ENCODE assay signal across 14 cellular contexts in genomic region chr15:36591534-36592411, GRCh38. TPM values are rescaled to one million over a fixed set of nuclear protein-coding genes. Genes with fewer than 3 reads are reported as not detected.
DNase-seq lines count a peak whose midpoint lies in the region; ATAC-seq and TF ChIP-seq lines count a peak whose summit lies in the region.
"Had no signal": no experiment of that assay in that cellular context is flagged by ENCODE, and none has a peak within 500 bp of the region (broad histone marks: within the 10 kb centered on the region; RNA-seq: fewer than 3 reads in every experiment).

No MANE protein-coding gene starts in this region.

- H3K36me3 ChIP-seq in HCT116 (ENCODE audit: control insufficient read depth in 1 of 2, insufficient read depth in 2 of 2, low read length in 2 of 2) (no peaks in the 10 kb centered on the region), testis (ENCODE audit: low read depth, missing control alignments) (no peaks in the 10 kb centered on the region)

- TF ChIP-seq POLR2A in HCT116 (IDR thresholded peaks at IDR 0.05; ENCODE audit: borderline replicate concordance, extremely low read depth, insufficient read depth, insufficient read length) (no peak), testis (IDR thresholded peaks at IDR 0.05) (no peak)

- H2AFZ ChIP-seq in HCT116 (ENCODE audit: low read depth, low read length, poor library complexity, severe bottlenecking) = no peak overlapping the region

- H3K9ac ChIP-seq in HCT116 (ENCODE audit: low read length) = no peak overlapping the region

- no peaks in the 10 kb centered on the region for H4K20me1 ChIP-seq in HCT116 (ENCODE audit: insufficient read depth)

- no peaks in the 10 kb centered on the region for H3K9me2 ChIP-seq in HCT116 (ENCODE audit: insufficient read depth)

- H3K27ac ChIP-seq in AG04450 (ENCODE audit: low read depth, low read length) (no peak overlapping the region), HCT116 (ENCODE audit: low read depth, low read length) (peak overlapping the region; percentile 46; the same call in 1 of the 2 replicates), foreskin keratinocyte (peak overlapping the region; percentile 38), testis (no peak overlapping the region)

- TF ChIP-seq RAD21 in HCT116 (IDR thresholded peaks at IDR 0.05; ENCODE audit: low read depth) = no peak

- POLR2A ChIA-PET in AG04450 (lab: Yijun Ruan, JAX) = interaction anchor here (1.5 kb wide), 1 partner anchor 12 kb away, joined by 4 read pairs; the partner anchor contains the start of gene CDIN1
- POLR2A ChIA-PET in HCT116 (lab: Charles Lee) = no interaction called here
- POLR2A ChIA-PET in WTC11 (lab: Charles Lee) = interaction anchor here (0.6 kb wide), 1 partner anchor 733 kb away, joined by 3 read pairs; no protein-coding TSS in a partner anchor

- H3K27me3 ChIP-seq in AG04450 (ENCODE audit: control insufficient read depth, insufficient read depth, low read length) (no peaks in the 10 kb centered on the region), HCT116 (ENCODE audit: insufficient read depth, low read length) (no peaks in the 10 kb centered on the region), foreskin keratinocyte (no peaks in the 10 kb centered on the region), testis (no peaks in the 10 kb centered on the region)

- CTCF ChIA-PET in AG04450 (lab: Charles Lee) = interaction anchor here (0.8 kb wide), 1 partner anchor 192 kb away, joined by 3 read pairs; no protein-coding TSS in a partner anchor
- CTCF ChIA-PET in HCT116 (lab: Charles Lee) = no interaction called here
- CTCF ChIA-PET in WTC11 (lab: Charles Lee) = no interaction called here

- H3K4me1 Mint-ChIP-seq in WTC11 (peaks cover 6% of the 10 kb centered on the region), type B pancreatic cell (ENCODE audit: unreplicated experiment) (peaks cover 12% of the 10 kb centered on the region)
- H3K4me1 Mint-ChIP-seq: CD14-positive monocyte had no signal

- H3K4me1 ChIP-seq in HCT116 (ENCODE audit: control insufficient read depth in 1 of 2, insufficient read depth in 2 of 2, low read length in 2 of 2) = peaks cover 17 to 25% of the 10 kb centered on the region in 2 experiments; a peak in 3 of 4 replicates
- H3K4me1 ChIP-seq in foreskin keratinocyte = peaks cover 27% of the 10 kb centered on the region
- no peaks in the 10 kb centered on the region for H3K4me1 ChIP-seq in testis

- ATAC-seq in HCT116 = peak; percentile 69
- ATAC-seq in WTC11 = no peak
- peak; percentile 60 for ATAC-seq in foreskin keratinocyte
- no peak for ATAC-seq in HG02970 (IDR thresholded peaks at IDR 0.05; ENCODE audit: low FRiP score, unreplicated experiment)

- intact Hi-C loops in HCT116 (cut with micrococcal nuclease) (no loop called here), testis (cut with DNase I; ENCODE audit: low total_unique reads) (no loop called here)

- H3K36me3 Mint-ChIP-seq in WTC11 = no peaks in the 10 kb centered on the region
- peaks cover 4% of the 10 kb centered on the region for H3K36me3 Mint-ChIP-seq in type B pancreatic cell
- H3K36me3 Mint-ChIP-seq: CD14-positive monocyte had no signal

- H3K4me2 ChIP-seq in HCT116 (ENCODE audit: low read length) = peak overlapping the region; percentile 50

- WGBS in testis, 2 donors = 78 to 81% methylated on average over 4 of the region's 4 CpGs

- no peak for DNase-seq in AG04450 (ENCODE audit: low read depth, low spot score)
- no peak for DNase-seq in HCT116 (ENCODE audit: low read depth, low spot score)
- no peak for DNase-seq in WTC11 (ENCODE audit: low spot score)
- DNase-seq in foreskin keratinocyte = peak in 1 of 2 donors; percentile 83
- no peak for DNase-seq in occipital lobe (lab: John Stamatoyannopoulos, UW)
- DNase-seq in testis = no peak
- no peak for DNase-seq in type B pancreatic cell (ENCODE audit: extremely low spot score, unreplicated experiment)
- DNase-seq: activated CD4-positive, alpha-beta T cell treated with anti-CD3 and anti-CD28 coated beads for 48 hours; NCI-H187; NK-92 treated with Interleukin-12 subunit alpha and Interleukin-12 subunit beta, amount 100 ng/mL, for 24 hours; stimulated activated CD4-positive, alpha-beta T cell treated with anti-CD3 and anti-CD28 coated beads, Interleukin-1b, Interleukin-23, amount 100 ng/mL, for 48 hours had no signal

- no TSS peak for BruUV-seq in HCT116 (replicated peaks; lab: Mats Ljungman, UMichigan)

- peaks cover 5% of the 10 kb centered on the region; the same call in 1 of the 2 replicates for H3K9me3 ChIP-seq in AG04450 (ENCODE audit: control insufficient read depth, insufficient read depth, low read length)
- H3K9me3 ChIP-seq in HCT116 (ENCODE audit: control insufficient read depth in 1 of 2, insufficient read depth in 1 of 2, low read depth in 1 of 2, low read length in 2 of 2) = no peaks in the 10 kb centered on the region
- H3K9me3 ChIP-seq in testis = no peaks in the 10 kb centered on the region

- no peak overlapping the region for H3K4me3 Mint-ChIP-seq in WTC11
- H3K4me3 Mint-ChIP-seq in type B pancreatic cell = no peak overlapping the region
- H3K4me3 Mint-ChIP-seq: CD14-positive monocyte had no signal

- H3K9me3 Mint-ChIP-seq in WTC11 = no peaks in the 10 kb centered on the region
- H3K9me3 Mint-ChIP-seq in type B pancreatic cell = peaks cover 5% of the 10 kb centered on the region
- H3K9me3 Mint-ChIP-seq: activated T-helper 2 cell treated with anti-CD3 and anti-CD28 coated beads, Interferon-gamma antibody, Interleukin-2, Interleukin-4, amounts not matched to agents 10 μg/mL and 5 μg/mL and 100 μg/mL, durations not matched to agents 14 hours and 24 hours and 36 hours had no signal

- H3K4me3 ChIP-seq in AG04450 (ENCODE audit: low read depth, low read length) = no peak overlapping the region
- 0 out of 4 replicates have a peak overlapping the region, but pooled peaks of 1 of the 2 experiments have one; percentile 1 for H3K4me3 ChIP-seq in HCT116 (replicated peaks in 1 of 2; ENCODE audit: low read depth in 1 of 2, low read length in 2 of 2)
- no peak overlapping the region for H3K4me3 ChIP-seq in testis

- H3K27me3 Mint-ChIP-seq in WTC11 (ENCODE audit: low read depth) (no peaks in the 10 kb centered on the region), type B pancreatic cell (no peaks in the 10 kb centered on the region)

- peaks cover 68% of the 10 kb centered on the region for H3K79me2 ChIP-seq in HCT116 (ENCODE audit: insufficient read depth, low read length)

- H3K27ac Mint-ChIP-seq in WTC11 (peak overlapping the region; percentile 79; the same call in 1 of the 2 replicates), type B pancreatic cell (no peak overlapping the region)
- H3K27ac Mint-ChIP-seq: activated T-helper 2 cell treated with anti-CD3 and anti-CD28 coated beads, Interferon-gamma antibody, Interleukin-2, Interleukin-4, amounts not matched to agents 10 μg/mL and 5 μg/mL and 100 μg/mL, durations not matched to agents 14 hours and 24 hours and 36 hours; CD14-positive monocyte had no signal

- TF ChIP-seq CTCF in AG04450 (IDR thresholded peaks at IDR 0.05; ENCODE audit: low read depth, low read length) (peak; percentile 18), HCT116 (IDR thresholded peaks at IDR 0.05 in 2 of 3, conservative IDR thresholded peaks at IDR 0.05 in 1 of 3; ENCODE audit: borderline replicate concordance in 1 of 3, insufficient read depth in 1 of 3, low read depth in 2 of 3, low read length in 2 of 3) (0 out of 6 replicates have a peak, but pooled peaks of 2 of the 3 experiments have one; percentile 12 to 15), WTC11 (IDR thresholded peaks at IDR 0.05) (no peak), foreskin keratinocyte (conservative IDR thresholded peaks at IDR 0.05) (peak; percentile 39), testis (IDR thresholded peaks at IDR 0.05) (no peak), type B pancreatic cell (conservative IDR thresholded peaks at IDR 0.05) (no peak)

- RAD21 ChIA-PET in HCT116 (lab: Charles Lee; ENCODE audit: low non-redundant PET in 1 of 2, low total read pairs in 2 of 2, uncharacterized antibody in 2 of 2, unreplicated experiment in 2 of 2) = no interaction called here

TF ChIP-seq in HCT116, 20 proteins besides CTCF, POLR2A, EP300 and RAD21 (continues in another document):
- TF ChIP-seq SRF (IDR thresholded peaks at IDR 0.05; ENCODE audit: low read depth) = no peak
- no peak for TF ChIP-seq FOSL1 (IDR thresholded peaks at IDR 0.05; ENCODE audit: low read depth)
- no peak for TF ChIP-seq SP1 (IDR thresholded peaks at IDR 0.05; ENCODE audit: low read depth)
- no peak for TF ChIP-seq POLR2AphosphoS5 (IDR thresholded peaks at IDR 0.05; ENCODE audit: low read depth, low read length)
- TF ChIP-seq ZNF274 (IDR thresholded peaks at IDR 0.05; ENCODE audit: low read depth, low read length) = no peak
- no peak for TF ChIP-seq EGR1 (IDR thresholded peaks at IDR 0.05; ENCODE audit: low read depth)
- no peak for TF ChIP-seq ATF3 (IDR thresholded peaks at IDR 0.05)

TF ChIP-seq in WTC11, 78 proteins besides CTCF, POLR2A, EP300 and RAD21 (continues in another document):
- TF ChIP-seq ATF3 (CRISPR knock-in tag; conservative IDR thresholded peaks at IDR 0.05) (no peak), CBFB (CRISPR knock-in tag; IDR thresholded peaks at IDR 0.05; ENCODE audit: low read depth) (no peak), E2F5 (CRISPR knock-in tag; IDR thresholded peaks at IDR 0.05) (no peak), KAT7 (CRISPR knock-in tag; IDR thresholded peaks at IDR 0.05; ENCODE audit: borderline replicate concordance) (no peak), ZNF232 (CRISPR knock-in tag; IDR thresholded peaks at IDR 0.05) (no peak)

RNA-seq across cellular contexts. Expression of gene CDIN1, which starts 12.3 kb away (rescaled TPM):
- polyA plus RNA-seq in AG04450 (2011; rRNA removed) = 32.2 TPM in 2 replicates
- polyA minus RNA-seq in AG04450 (2011; rRNA and poly(A)+ RNA removed) = 43.8 and 51.3 TPM in 2 replicates
- 14.0 TPM for total RNA-seq in HCT116 (2021; ENCODE audit: unreplicated experiment)
- 9.8 and 11.2 TPM in 2 replicates for polyA plus RNA-seq in HCT116 (2012)
- 13.1 to 19.9 TPM (median 13.9 TPM) in 3 replicates for total RNA-seq in WTC11 (2021)
- 16.3 and 17.5 TPM in 2 replicates for total RNA-seq in foreskin keratinocyte
- 6.3 and 6.6 TPM in 2 replicates for polyA plus RNA-seq in foreskin keratinocyte
- total RNA-seq in occipital lobe = 14.2 TPM
- total RNA-seq in testis = 10 to 100 TPM; 13.1 to 16.9 TPM
- 20.7 TPM for polyA plus RNA-seq in testis (ENCODE audit: insufficient read depth, low read depth, low replicate concordance)
- total RNA-seq in type B pancreatic cell (ENCODE audit: low replicate concordance) = 17.0 and 20.9 TPM in 2 replicates

Comparison
In these comparisons a context has a peak if more than half of its experiments do, and no peak if none do; other contexts are left out.
1. H3K27ac ChIP-seq: peak in HCT116 (single experiment) and foreskin keratinocyte (single experiment); none in AG04450 (single experiment) and testis (0 of 2).
2. CTCF ChIP-seq: peak in AG04450 (single experiment), HCT116 (2 of 3) and foreskin keratinocyte (single experiment); none in WTC11 (single experiment), testis (0 of 3) and type B pancreatic cell (single experiment).
3. ATAC-seq: peak in HCT116 (single experiment) and foreskin keratinocyte (single experiment); none in WTC11 (single experiment) and HG02970 (single experiment).